8 cellular contexts compared by ENCODE assay signal in genomic region chr12:46372131-46372851, GRCh38. TPM values are rescaled to one million over a fixed set of nuclear protein-coding genes. Genes with fewer than 3 reads are reported as not detected.
DNase-seq lines count a peak whose midpoint lies in the region; ATAC-seq and TF ChIP-seq lines count a peak whose summit lies in the region.

Gene SLC38A2, minus strand, starts transcription at chr12:46372773. Its CDS starts 1,480 bp downstream, at chr12:46371293.

- H3K4me3 ChIP-seq in foreskin fibroblast (ENCODE audit: low read depth in 1 of 2, low read length in 2 of 2) = peak within 1 kb of the TSS; percentile 84 to 95
- peak within 1 kb of the TSS; percentile 76 for H3K4me3 ChIP-seq in neural progenitor cell

- peak within 1 kb of the TSS; percentile 96 for H3K4me2 ChIP-seq in neural progenitor cell

- peak within 1 kb of the TSS; percentile 67 for H3K9ac ChIP-seq in neural progenitor cell

- peaks cover 53% of the 10 kb centered on the region for H3F3A ChIP-seq in neural progenitor cell (ENCODE audit: low read depth)

- peak within 1 kb of the TSS; percentile 90 for H3K27ac ChIP-seq in neural progenitor cell

- peak within 1 kb of the TSS; percentile 83 for H2AFZ ChIP-seq in neural progenitor cell (replicated peaks)

- H3K9me3 Mint-ChIP-seq in neural progenitor cell = no peaks in the 10 kb centered on the region

- peaks cover 30% of the 10 kb centered on the region for H3K36me3 ChIP-seq in neural progenitor cell

- peaks cover 37% of the 10 kb centered on the region for H3K4me1 ChIP-seq in neural progenitor cell

- peaks cover 17% of the 10 kb centered on the region for H3K27me3 Mint-ChIP-seq in neural progenitor cell (ENCODE audit: insufficient read depth, low read depth)

- ATAC-seq in GM21786 (IDR thresholded peaks at IDR 0.05; ENCODE audit: unreplicated experiment) = peak; percentile 78

- H3K4me1 Mint-ChIP-seq in neural progenitor cell = peaks cover 43% of the 10 kb centered on the region

- no peaks in the 10 kb centered on the region for H3K9me3 ChIP-seq in neural progenitor cell (ENCODE audit: low read depth)

- peaks cover 9% of the 10 kb centered on the region for H3K27me3 ChIP-seq in neural progenitor cell

- H4K20me1 ChIP-seq in neural progenitor cell (ENCODE audit: low read depth) = peaks cover 39% of the 10 kb centered on the region

- peak within 1 kb of the TSS; percentile 96 for H3K4me3 Mint-ChIP-seq in neural progenitor cell

- DNase-seq in EH (ENCODE audit: low read depth) = peak; percentile 95
- peak; percentile 82 for DNase-seq in Kasumi-1 (lab: John Stamatoyannopoulos, UW)
- peak; percentile 67 for DNase-seq in SHP77 treated with DMSO at 0.1 percent for 48 hours (lab: John Stamatoyannopoulos, UW)
- peak; percentile 96 for DNase-seq in activated gamma-delta T cell treated with anti-CD3 and anti-CD28 coated beads, Interleukin-2, amount 50 U/mL, for 16 hours (ENCODE audit: low read depth)
- DNase-seq in foreskin fibroblast = peak; percentile 95 to 99
- DNase-seq in neural progenitor cell (ENCODE audit: low spot score) = peak; percentile 95

- TF ChIP-seq CTCF in foreskin fibroblast (IDR thresholded peaks at IDR 0.05; ENCODE audit: low read depth, low read length) = no peak
- no peak for TF ChIP-seq CTCF in neural progenitor cell (IDR thresholded peaks at IDR 0.05)
- TF ChIP-seq CTCF in subcutaneous adipose tissue (IDR thresholded peaks at IDR 0.05; ENCODE audit: low read depth) = no peak

- peak within 1 kb of the TSS; percentile 98 for H3K27ac Mint-ChIP-seq in neural progenitor cell

- peaks cover 53% of the 10 kb centered on the region for H3K79me2 ChIP-seq in neural progenitor cell (ENCODE audit: low read depth)

- peaks cover 18% of the 10 kb centered on the region for H3K36me3 Mint-ChIP-seq in neural progenitor cell

RNA-seq across cellular contexts. Expression of gene SLC38A2, which starts in this region (rescaled TPM):
- total RNA-seq in neural progenitor cell (ENCODE audit: low replicate concordance) (259 and 348 TPM in 2 replicates), subcutaneous adipose tissue (100 to 1,000 TPM; 186 to 503 (median 368) TPM)

Comparison
In these comparisons a context has a peak if more than half of its experiments do, and no peak if none do; other contexts are left out.
1. Peak in every context shown above with its lines: DNase-seq, ATAC-seq, H3K4me3 ChIP-seq and H3K27ac ChIP-seq.